ENCODE assay signal across 8 cellular contexts in genomic region chr12:47819544-47819901, GRCh38. TPM values are rescaled to one million over a fixed set of nuclear protein-coding genes. Genes with fewer than 3 reads are reported as not detected.
DNase-seq lines count a peak whose midpoint lies in the region; ATAC-seq, FAIRE-seq and TF ChIP-seq lines count a peak whose summit lies in the region.

No MANE protein-coding gene starts in this region.

- H3K9ac ChIP-seq in SU-DHL-6 (ENCODE audit: low read length) = peak overlapping the region; percentile 74

- H3K27me3 ChIP-seq in SU-DHL-6 (ENCODE audit: low read length) = no peaks in the 10 kb centered on the region
- no peaks in the 10 kb centered on the region for H3K27me3 ChIP-seq in heart right ventricle
- no peaks in the 10 kb centered on the region for H3K27me3 ChIP-seq in small intestine (ENCODE audit: control insufficient read depth in 2 of 2, insufficient read depth in 2 of 2, low read length in 2 of 2)

- peaks cover 46% of the 10 kb centered on the region for H3K79me2 ChIP-seq in SU-DHL-6 (ENCODE audit: insufficient read depth, low read length)

- peak; percentile 8 for ATAC-seq in Right ventricle myocardium superior (ENCODE audit: poor library complexity)
- ATAC-seq in heart right ventricle = peak in 3 of 8 donors; percentile 8 to 19 (median 9)

- H3K36me3 ChIP-seq in SU-DHL-6 (ENCODE audit: low read length) = 0 out of 2 replicates have a peak, but pooled peaks cover 4% of the 10 kb centered on the region
- peaks cover 0 to 19% (median 0%) of the 10 kb centered on the region in 9 donors for H3K36me3 ChIP-seq in heart right ventricle
- H3K36me3 ChIP-seq in small intestine (ENCODE audit: control insufficient read depth in 2 of 2, insufficient read depth in 2 of 2, low read length in 2 of 2) = no peaks in the 10 kb centered on the region

- 0% methylated on average over 11 to 42 of the region's 46 CpGs for WGBS in heart right ventricle, 2 donors
- 0 to 1% (median 0%) methylated on average over 12 to 46 of the region's 46 CpGs for WGBS in small intestine, 3 donors

- peaks cover 12% of the 10 kb centered on the region for H3F3A ChIP-seq in SU-DHL-6 (ENCODE audit: insufficient read depth)

- DNase-seq in Right ventricle myocardium superior (no peak), cardiac septum (ENCODE audit: low spot score) (no peak), heart right ventricle (no peak), small intestine (no peak), 8988T (no peak), NCI-H774 (lab: John Stamatoyannopoulos, UW) (no peak), NCI-H187 (lab: John Stamatoyannopoulos, UW) (no peak)

- TF ChIP-seq CTCF in SU-DHL-6 (IDR thresholded peaks at IDR 0.05; ENCODE audit: insufficient read depth, low read length, poor library complexity, severe bottlenecking) = no peak
- no peak for TF ChIP-seq CTCF in heart right ventricle (IDR thresholded peaks at IDR 0.05)

- intact Hi-C loops in Right ventricle myocardium superior (cut with DNase I) (no loop called here), cardiac septum (cut with DNase I) (loop anchor here (2.0 kb wide), 1 partner anchor 19 kb away; no protein-coding TSS in a partner anchor), heart right ventricle (cut with DNase I) (loop anchor here in 2 of 10 donors (1.0 to 5.0 kb wide), 3 partner anchors 17 to 37 kb away; no protein-coding TSS in a partner anchor)

- H3K4me3 ChIP-seq in SU-DHL-6 (ENCODE audit: insufficient read depth, low read length, poor library complexity, severe bottlenecking) (peak overlapping the region; percentile 69), heart right ventricle (peak overlapping the region; percentile 61 to 91 (median 83)), small intestine (ENCODE audit: low read depth in 1 of 2, low read length in 2 of 2) (peak overlapping the region; percentile 71 to 76)

- H3K9me3 ChIP-seq in SU-DHL-6 (ENCODE audit: insufficient read depth, low read length) = no peaks in the 10 kb centered on the region
- H3K9me3 ChIP-seq in heart right ventricle = no peaks in the 10 kb centered on the region
- no peaks in the 10 kb centered on the region for H3K9me3 ChIP-seq in small intestine (ENCODE audit: control insufficient read depth, low read depth)

- H3K27ac ChIP-seq in SU-DHL-6 (ENCODE audit: low read depth, low read length) = peak overlapping the region; percentile 68
- H3K27ac ChIP-seq in heart right ventricle = peak overlapping the region; percentile 94 to 100 (median 99)
- H3K27ac ChIP-seq in small intestine (ENCODE audit: low read depth in 1 of 2, low read length in 1 of 2) = peak overlapping the region; percentile 75 to 93

- H3K4me1 ChIP-seq in heart right ventricle (peaks cover 33 to 90% (median 84%) of the 10 kb centered on the region in 9 donors), small intestine (ENCODE audit: control insufficient read depth in 2 of 2, insufficient read depth in 1 of 2, low read depth in 1 of 2, low read length in 1 of 2) (peaks cover 0 to 31% of the 10 kb centered on the region in 2 donors)

- no peak for FAIRE-seq in small intestine (lab: Jason Lieb, UNC)

- H3K9me2 ChIP-seq in SU-DHL-6 (replicated peaks; ENCODE audit: insufficient read depth, low read length) = no peaks in the 10 kb centered on the region

- H2AFZ ChIP-seq in SU-DHL-6 (ENCODE audit: low read depth, low read length, severe bottlenecking) = no peak overlapping the region

- H4K20me1 ChIP-seq in SU-DHL-6 (ENCODE audit: low read depth, low read length) = no peaks in the 10 kb centered on the region

- peak overlapping the region; percentile 71 for H3K4me2 ChIP-seq in SU-DHL-6 (ENCODE audit: low read depth, low read length, poor library complexity, severe bottlenecking)

RNA-seq across cellular contexts. Expression of gene HDAC7, which starts 0.2 kb away (rescaled TPM):
- total RNA-seq in Right ventricle myocardium superior (35.9 TPM), cardiac septum (62.7 TPM), heart right ventricle (10 to 100 TPM; 26.9 to 50.7 (median 38.5) TPM)
- polyA plus RNA-seq in heart right ventricle (10 to 100 TPM; 40.4 to 75.6 TPM), small intestine (10 to 100 TPM in 1 of 3 donors, 1 to 10 TPM in 2; 2.2 to 30.3 (median 6.2) TPM)

RNA-seq across cellular contexts. Expression of gene SLC48A1, which starts 46.5 kb away (rescaled TPM):
- 26.8 TPM for total RNA-seq in Right ventricle myocardium superior
- 20.7 TPM for total RNA-seq in cardiac septum
- total RNA-seq in heart right ventricle = 10 to 100 TPM; 18.6 to 31.9 (median 22.1) TPM
- 10 to 100 TPM; 12.6 to 26.2 TPM for polyA plus RNA-seq in heart right ventricle
- 10 to 100 TPM in 1 of 3 donors, 1 to 10 TPM in 2; 5.1 to 12.1 (median 5.4) TPM for polyA plus RNA-seq in small intestine
